In the genomic region with DNA sequence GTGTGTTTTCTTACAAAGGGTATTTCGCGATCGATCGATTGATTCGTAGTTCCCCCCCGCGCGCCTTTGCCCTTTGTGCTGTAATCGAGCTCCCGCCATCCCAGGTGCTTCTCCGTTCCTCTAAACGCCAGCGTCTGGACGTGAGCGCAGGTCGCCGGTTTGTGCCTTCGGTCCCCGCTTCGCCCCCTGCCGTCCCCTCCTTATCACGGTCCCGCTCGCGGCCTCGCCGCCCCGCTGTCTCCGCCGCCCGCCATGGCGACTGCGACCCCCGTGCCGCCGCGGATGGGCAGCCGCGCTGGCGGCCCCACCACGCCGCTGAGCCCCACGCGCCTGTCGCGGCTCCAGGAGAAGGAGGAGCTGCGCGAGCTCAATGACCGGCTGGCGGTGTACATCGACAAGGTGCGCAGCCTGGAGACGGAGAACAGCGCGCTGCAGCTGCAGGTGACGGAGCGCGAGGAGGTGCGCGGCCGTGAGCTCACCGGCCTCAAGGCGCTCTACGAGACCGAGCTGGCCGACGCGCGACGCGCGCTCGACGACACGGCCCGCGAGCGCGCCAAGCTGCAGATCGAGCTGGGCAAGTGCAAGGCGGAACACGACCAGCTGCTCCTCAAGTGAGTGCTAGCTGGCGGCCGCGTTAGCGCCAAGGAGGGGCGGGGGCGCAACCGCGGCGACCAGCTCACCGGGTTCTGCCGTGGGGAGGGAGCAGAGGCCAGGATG, we compare ENCODE assay signal across 1 cellular context.
TF ChIP-seq lines count a peak whose summit lies in the region.

No MANE protein-coding gene starts in this region.

TF ChIP-seq in K562, 482 proteins besides CTCF, POLR2A, EP300 and RAD21 (continued from another document and continues in another):
- TF ChIP-seq, protein P1, sequence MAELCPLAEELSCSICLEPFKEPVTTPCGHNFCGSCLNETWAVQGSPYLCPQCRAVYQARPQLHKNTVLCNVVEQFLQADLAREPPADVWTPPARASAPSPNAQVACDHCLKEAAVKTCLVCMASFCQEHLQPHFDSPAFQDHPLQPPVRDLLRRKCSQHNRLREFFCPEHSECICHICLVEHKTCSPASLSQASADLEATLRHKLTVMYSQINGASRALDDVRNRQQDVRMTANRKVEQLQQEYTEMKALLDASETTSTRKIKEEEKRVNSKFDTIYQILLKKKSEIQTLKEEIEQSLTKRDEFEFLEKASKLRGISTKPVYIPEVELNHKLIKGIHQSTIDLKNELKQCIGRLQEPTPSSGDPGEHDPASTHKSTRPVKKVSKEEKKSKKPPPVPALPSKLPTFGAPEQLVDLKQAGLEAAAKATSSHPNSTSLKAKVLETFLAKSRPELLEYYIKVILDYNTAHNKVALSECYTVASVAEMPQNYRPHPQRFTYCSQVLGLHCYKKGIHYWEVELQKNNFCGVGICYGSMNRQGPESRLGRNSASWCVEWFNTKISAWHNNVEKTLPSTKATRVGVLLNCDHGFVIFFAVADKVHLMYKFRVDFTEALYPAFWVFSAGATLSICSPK (IDR thresholded peaks at IDR 0.05; ENCODE audit: borderline replicate concordance), result no peak
- no peak for TF ChIP-seq ATF1 (CRISPR knock-in tag; IDR thresholded peaks at IDR 0.05)
- TF ChIP-seq ATF1 (tag; IDR thresholded peaks at IDR 0.05), result no peak
- TF ChIP-seq NCOA2 (IDR thresholded peaks at IDR 0.05; ENCODE audit: partially characterized antibody in 2 of 2), result no peak
- TF ChIP-seq CBFB (CRISPR knock-in tag; IDR thresholded peaks at IDR 0.05), result no peak
- no peak for TF ChIP-seq E2F8 (IDR thresholded peaks at IDR 0.05; ENCODE audit: low read depth, partially characterized antibody)
- no peak for TF ChIP-seq MAFK (IDR thresholded peaks at IDR 0.05; ENCODE audit: low read length)
- TF ChIP-seq TFAM (CRISPR knock-in tag; conservative IDR thresholded peaks at IDR 0.05), result no peak
- TF ChIP-seq PHF20 (IDR thresholded peaks at IDR 0.05; ENCODE audit: partially characterized antibody), result no peak
- TF ChIP-seq, protein P2, sequence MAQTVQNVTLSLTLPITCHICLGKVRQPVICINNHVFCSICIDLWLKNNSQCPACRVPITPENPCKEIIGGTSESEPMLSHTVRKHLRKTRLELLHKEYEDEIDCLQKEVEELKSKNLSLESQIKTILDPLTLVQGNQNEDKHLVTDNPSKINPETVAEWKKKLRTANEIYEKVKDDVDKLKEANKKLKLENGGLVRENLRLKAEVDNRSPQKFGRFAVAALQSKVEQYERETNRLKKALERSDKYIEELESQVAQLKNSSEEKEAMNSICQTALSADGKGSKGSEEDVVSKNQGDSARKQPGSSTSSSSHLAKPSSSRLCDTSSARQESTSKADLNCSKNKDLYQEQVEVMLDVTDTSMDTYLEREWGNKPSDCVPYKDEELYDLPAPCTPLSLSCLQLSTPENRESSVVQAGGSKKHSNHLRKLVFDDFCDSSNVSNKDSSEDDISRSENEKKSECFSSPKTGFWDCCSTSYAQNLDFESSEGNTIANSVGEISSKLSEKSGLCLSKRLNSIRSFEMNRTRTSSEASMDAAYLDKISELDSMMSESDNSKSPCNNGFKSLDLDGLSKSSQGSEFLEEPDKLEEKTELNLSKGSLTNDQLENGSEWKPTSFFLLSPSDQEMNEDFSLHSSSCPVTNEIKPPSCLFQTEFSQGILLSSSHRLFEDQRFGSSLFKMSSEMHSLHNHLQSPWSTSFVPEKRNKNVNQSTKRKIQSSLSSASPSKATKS (CRISPR knock-in tag; IDR thresholded peaks at IDR 0.05), result no peak
- 0 out of 2 replicates have a peak, but pooled peaks have one; percentile 52 for TF ChIP-seq ZBTB43 (CRISPR knock-in tag; IDR thresholded peaks at IDR 0.05)
- TF ChIP-seq, protein P3, sequence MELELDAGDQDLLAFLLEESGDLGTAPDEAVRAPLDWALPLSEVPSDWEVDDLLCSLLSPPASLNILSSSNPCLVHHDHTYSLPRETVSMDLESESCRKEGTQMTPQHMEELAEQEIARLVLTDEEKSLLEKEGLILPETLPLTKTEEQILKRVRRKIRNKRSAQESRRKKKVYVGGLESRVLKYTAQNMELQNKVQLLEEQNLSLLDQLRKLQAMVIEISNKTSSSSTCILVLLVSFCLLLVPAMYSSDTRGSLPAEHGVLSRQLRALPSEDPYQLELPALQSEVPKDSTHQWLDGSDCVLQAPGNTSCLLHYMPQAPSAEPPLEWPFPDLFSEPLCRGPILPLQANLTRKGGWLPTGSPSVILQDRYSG (tag; conservative IDR thresholded peaks at IDR 0.05; ENCODE audit: low read depth), result no peak
- no peak for TF ChIP-seq HEY1 (CRISPR knock-in tag; IDR thresholded peaks at IDR 0.05; ENCODE audit: borderline replicate concordance)
- no peak for TF ChIP-seq GTF2E2 (tag; IDR thresholded peaks at IDR 0.05)
- TF ChIP-seq RBM25 (IDR thresholded peaks at IDR 0.05; ENCODE audit: low read depth, low read length, severe bottlenecking), result no peak
- TF ChIP-seq ERF (CRISPR knock-in tag; IDR thresholded peaks at IDR 0.05), result peak; percentile 72; the same call in 1 of the 2 replicates
- TF ChIP-seq U2AF1 (optimal IDR thresholded peaks at IDR 0.05; ENCODE audit: low read depth, low read length), result peak; percentile 28
- no peak for TF ChIP-seq FUS (optimal IDR thresholded peaks at IDR 0.05; ENCODE audit: low read depth, low read length)
- no peak for TF ChIP-seq PURB (CRISPR knock-in tag; IDR thresholded peaks at IDR 0.05; ENCODE audit: low read depth)
- TF ChIP-seq ZNF175 (CRISPR knock-in tag; IDR thresholded peaks at IDR 0.05; ENCODE audit: low read depth), result no peak
- no peak for TF ChIP-seq ZBTB12 (CRISPR knock-in tag; IDR thresholded peaks at IDR 0.05)
- TF ChIP-seq ZNF695 (CRISPR knock-in tag; IDR thresholded peaks at IDR 0.05), result no peak
- TF ChIP-seq CTBP1 (IDR thresholded peaks at IDR 0.05; ENCODE audit: borderline replicate concordance), result peak; percentile 73; the same call in 1 of the 2 replicates
- TF ChIP-seq MCM7 (IDR thresholded peaks at IDR 0.05), result no peak
- no peak for TF ChIP-seq KLF10 (CRISPR knock-in tag; IDR thresholded peaks at IDR 0.05)
- TF ChIP-seq STAT5A (IDR thresholded peaks at IDR 0.05; ENCODE audit: borderline replicate concordance, low read length), result peak; percentile 4; the same call in 1 of the 2 replicates
- no peak for TF ChIP-seq ZNF75A (CRISPR knock-in tag; IDR thresholded peaks at IDR 0.05)
- TF ChIP-seq ZNF778 (CRISPR knock-in tag; IDR thresholded peaks at IDR 0.05), result no peak
- no peak for TF ChIP-seq NCOA4 (IDR thresholded peaks at IDR 0.05; ENCODE audit: partially characterized antibody)
- TF ChIP-seq ZNF184 (CRISPR knock-in tag; IDR thresholded peaks at IDR 0.05), result no peak
- TF ChIP-seq, protein P4, sequence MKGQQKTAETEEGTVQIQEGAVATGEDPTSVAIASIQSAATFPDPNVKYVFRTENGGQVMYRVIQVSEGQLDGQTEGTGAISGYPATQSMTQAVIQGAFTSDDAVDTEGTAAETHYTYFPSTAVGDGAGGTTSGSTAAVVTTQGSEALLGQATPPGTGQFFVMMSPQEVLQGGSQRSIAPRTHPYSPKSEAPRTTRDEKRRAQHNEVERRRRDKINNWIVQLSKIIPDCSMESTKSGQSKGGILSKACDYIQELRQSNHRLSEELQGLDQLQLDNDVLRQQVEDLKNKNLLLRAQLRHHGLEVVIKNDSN (CRISPR knock-in tag; IDR thresholded peaks at IDR 0.05), result no peak
- peak; percentile 58; the same call in 1 of the 2 replicates for TF ChIP-seq ZBTB9 (CRISPR knock-in tag; IDR thresholded peaks at IDR 0.05)
- TF ChIP-seq CSDE1 (IDR thresholded peaks at IDR 0.05), result no peak
- no peak for TF ChIP-seq ZNF239 (CRISPR knock-in tag; IDR thresholded peaks at IDR 0.05)
- TF ChIP-seq SREBF1 (IDR thresholded peaks at IDR 0.05; ENCODE audit: borderline replicate concordance, low read depth, low read length), result no peak
- TF ChIP-seq ZNF707 (CRISPR knock-in tag; conservative IDR thresholded peaks at IDR 0.05), result no peak
- TF ChIP-seq RHOXF2B (CRISPR knock-in tag; conservative IDR thresholded peaks at IDR 0.05), result no peak
- TF ChIP-seq HNRNPH1 (optimal IDR thresholded peaks at IDR 0.05; ENCODE audit: low read depth, low read length), result no peak
- TF ChIP-seq, protein P5, sequence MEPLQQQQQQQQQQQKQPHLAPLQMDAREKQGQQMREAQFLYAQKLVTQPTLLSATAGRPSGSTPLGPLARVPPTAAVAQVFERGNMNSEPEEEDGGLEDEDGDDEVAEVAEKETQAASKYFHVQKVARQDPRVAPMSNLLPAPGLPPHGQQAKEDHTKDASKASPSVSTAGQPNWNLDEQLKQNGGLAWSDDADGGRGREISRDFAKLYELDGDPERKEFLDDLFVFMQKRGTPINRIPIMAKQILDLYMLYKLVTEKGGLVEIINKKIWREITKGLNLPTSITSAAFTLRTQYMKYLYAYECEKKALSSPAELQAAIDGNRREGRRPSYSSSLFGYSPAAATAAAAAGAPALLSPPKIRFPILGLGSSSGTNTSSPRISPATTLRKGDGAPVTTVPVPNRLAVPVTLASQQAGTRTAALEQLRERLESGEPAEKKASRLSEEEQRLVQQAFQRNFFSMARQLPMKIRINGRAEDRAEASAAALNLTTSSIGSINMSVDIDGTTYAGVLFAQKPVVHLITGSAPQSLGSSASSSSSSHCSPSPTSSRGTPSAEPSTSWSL (CRISPR knock-in tag; IDR thresholded peaks at IDR 0.05; ENCODE audit: borderline replicate concordance), result no peak
- TF ChIP-seq ZNF436 (CRISPR knock-in tag; IDR thresholded peaks at IDR 0.05), result no peak
- TF ChIP-seq NFIC (IDR thresholded peaks at IDR 0.05), result no peak; the same call in 1 of the 2 replicates
- TF ChIP-seq, protein P6, sequence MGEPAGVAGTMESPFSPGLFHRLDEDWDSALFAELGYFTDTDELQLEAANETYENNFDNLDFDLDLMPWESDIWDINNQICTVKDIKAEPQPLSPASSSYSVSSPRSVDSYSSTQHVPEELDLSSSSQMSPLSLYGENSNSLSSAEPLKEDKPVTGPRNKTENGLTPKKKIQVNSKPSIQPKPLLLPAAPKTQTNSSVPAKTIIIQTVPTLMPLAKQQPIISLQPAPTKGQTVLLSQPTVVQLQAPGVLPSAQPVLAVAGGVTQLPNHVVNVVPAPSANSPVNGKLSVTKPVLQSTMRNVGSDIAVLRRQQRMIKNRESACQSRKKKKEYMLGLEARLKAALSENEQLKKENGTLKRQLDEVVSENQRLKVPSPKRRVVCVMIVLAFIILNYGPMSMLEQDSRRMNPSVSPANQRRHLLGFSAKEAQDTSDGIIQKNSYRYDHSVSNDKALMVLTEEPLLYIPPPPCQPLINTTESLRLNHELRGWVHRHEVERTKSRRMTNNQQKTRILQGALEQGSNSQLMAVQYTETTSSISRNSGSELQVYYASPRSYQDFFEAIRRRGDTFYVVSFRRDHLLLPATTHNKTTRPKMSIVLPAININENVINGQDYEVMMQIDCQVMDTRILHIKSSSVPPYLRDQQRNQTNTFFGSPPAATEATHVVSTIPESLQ (CRISPR knock-in tag; IDR thresholded peaks at IDR 0.05), result no peak
- TF ChIP-seq PHB2 (IDR thresholded peaks at IDR 0.05; ENCODE audit: low read depth), result no peak
- no peak for TF ChIP-seq ZFP36 (IDR thresholded peaks at IDR 0.05; ENCODE audit: low read depth, low read length, partially characterized antibody)
- no peak for TF ChIP-seq KAT8 (IDR thresholded peaks at IDR 0.05; ENCODE audit: low read depth)
